Comparison of ENCODE assay signal across 22 cellular contexts in the genomic region with DNA sequence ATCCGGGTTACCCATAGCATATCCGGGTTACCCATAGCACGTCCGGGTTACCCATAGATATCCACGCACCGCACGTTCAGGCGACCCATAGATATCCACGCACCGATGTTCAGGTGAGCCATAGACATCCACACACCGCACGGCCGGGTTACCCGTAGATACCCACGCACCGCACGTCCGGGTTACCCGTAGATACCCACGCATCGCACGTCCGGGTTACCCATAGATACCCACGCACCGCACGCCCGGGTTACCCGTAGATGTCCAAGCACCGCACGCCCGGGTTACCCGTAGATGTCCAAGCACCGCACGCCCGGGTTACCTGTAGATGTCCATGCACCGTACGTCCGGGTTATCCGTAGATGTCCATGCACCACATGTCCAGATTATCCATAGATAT.
"Had no signal": no experiment of that assay in that cellular context is flagged by ENCODE, and none has a peak within 500 bp of the region (broad histone marks: within the 10 kb centered on the region; RNA-seq: fewer than 3 reads in every experiment).

No MANE protein-coding gene starts in this region.

- H3K27ac ChIP-seq: ovary, right atrium auricular region, sigmoid colon, spleen, thyroid gland, transverse colon, upper lobe of left lung had no signal

- H3K4me1 Mint-ChIP-seq: immature natural killer cell; naive thymus-derived CD4-positive, alpha-beta T cell; stimulated activated effector memory CD8-positive, alpha-beta T cell treated with anti-CD3 and anti-CD28 coated beads, Interleukin-12 subunit alpha, Interleukin-12 subunit beta, amount 100 ng/mL, for 72 hours; stimulated activated naive CD8-positive, alpha-beta T cell treated with anti-CD3 and anti-CD28 coated beads, Interleukin-15, amount 100 ng/mL, for 72 hours had no signal

- FAIRE-seq: islet of Langerhans, small intestine, urothelium cell line had no signal

- DNase-seq: head of caudate nucleus; immature natural killer cell; midbrain; mucosa of descending colon; naive thymus-derived CD4-positive, alpha-beta T cell; ovary; sigmoid colon; small intestine; spleen; stimulated activated CD4-positive, alpha-beta T cell treated with anti-CD3 and anti-CD28 coated beads, Interleukin-4, amount 100 ng/mL, for 24 hours; stimulated activated naive CD4-positive, alpha-beta T cell treated with Interleukin-2 at 50 U/mL for 16 hours; stimulated activated naive CD8-positive, alpha-beta T cell treated with anti-CD3 and anti-CD28 coated beads, Interleukin-15, amount 100 ng/mL, for 72 hours; thyroid gland; transverse colon had no signal

- H3K27me3 ChIP-seq: ovary, right atrium auricular region, sigmoid colon, spleen, thyroid gland, transverse colon, upper lobe of left lung had no signal

- H3K4me3 Mint-ChIP-seq: immature natural killer cell; naive thymus-derived CD4-positive, alpha-beta T cell; natural killer cell treated with Interleukin-12 subunit alpha and Interleukin-12 subunit beta and Interleukin-15 and Interleukin-18, amount 100 ng/mL, for 72 hours; stimulated activated effector memory CD8-positive, alpha-beta T cell treated with anti-CD3 and anti-CD28 coated beads, Interleukin-12 subunit alpha, Interleukin-12 subunit beta, amount 100 ng/mL, for 72 hours; stimulated activated naive CD8-positive, alpha-beta T cell treated with anti-CD3 and anti-CD28 coated beads, Interleukin-15, amount 100 ng/mL, for 72 hours had no signal

- ATAC-seq: mucosa of descending colon; naive thymus-derived CD4-positive, alpha-beta T cell; natural killer cell treated with Interleukin-12 subunit alpha and Interleukin-12 subunit beta and Interleukin-15 and Interleukin-18, amount 100 ng/mL, for 72 hours; stimulated activated effector memory CD8-positive, alpha-beta T cell treated with anti-CD3 and anti-CD28 coated beads, Interleukin-12 subunit alpha, Interleukin-12 subunit beta, amount 100 ng/mL, for 72 hours; stimulated activated naive CD8-positive, alpha-beta T cell treated with anti-CD3 and anti-CD28 coated beads, Interleukin-15, amount 100 ng/mL, for 72 hours had no signal

- H3K9me3 Mint-ChIP-seq: stimulated activated effector memory CD8-positive, alpha-beta T cell treated with anti-CD3 and anti-CD28 coated beads, Interleukin-12 subunit alpha, Interleukin-12 subunit beta, amount 100 ng/mL, for 72 hours; stimulated activated naive CD8-positive, alpha-beta T cell treated with anti-CD3 and anti-CD28 coated beads, Interleukin-15, amount 100 ng/mL, for 72 hours had no signal

- H3K4me1 ChIP-seq: right atrium auricular region, spleen, thyroid gland, transverse colon, upper lobe of left lung had no signal

- H3K4me3 ChIP-seq: lung, mucosa of descending colon, ovary, right atrium auricular region, sigmoid colon, spleen, thyroid gland, transverse colon, upper lobe of left lung had no signal

- H3K36me3 Mint-ChIP-seq: immature natural killer cell; naive thymus-derived CD4-positive, alpha-beta T cell; natural killer cell treated with Interleukin-12 subunit alpha and Interleukin-12 subunit beta and Interleukin-15 and Interleukin-18, amount 100 ng/mL, for 72 hours; stimulated activated effector memory CD8-positive, alpha-beta T cell treated with anti-CD3 and anti-CD28 coated beads, Interleukin-12 subunit alpha, Interleukin-12 subunit beta, amount 100 ng/mL, for 72 hours had no signal

- H3K36me3 ChIP-seq: ovary, right atrium auricular region, sigmoid colon, spleen, thyroid gland, transverse colon, upper lobe of left lung had no signal

- H3K9me3 ChIP-seq: mucosa of descending colon, ovary, right atrium auricular region, sigmoid colon, thyroid gland, transverse colon, upper lobe of left lung had no signal

- H3K27ac Mint-ChIP-seq: immature natural killer cell; naive thymus-derived CD4-positive, alpha-beta T cell; natural killer cell treated with Interleukin-12 subunit alpha and Interleukin-12 subunit beta and Interleukin-15 and Interleukin-18, amount 100 ng/mL, for 72 hours; progenitor cell of endocrine pancreas; stimulated activated effector memory CD8-positive, alpha-beta T cell treated with anti-CD3 and anti-CD28 coated beads, Interleukin-12 subunit alpha, Interleukin-12 subunit beta, amount 100 ng/mL, for 72 hours; stimulated activated naive CD8-positive, alpha-beta T cell treated with anti-CD3 and anti-CD28 coated beads, Interleukin-15, amount 100 ng/mL, for 72 hours had no signal

- H3K27me3 Mint-ChIP-seq: naive thymus-derived CD4-positive, alpha-beta T cell; natural killer cell treated with Interleukin-12 subunit alpha and Interleukin-12 subunit beta and Interleukin-15 and Interleukin-18, amount 100 ng/mL, for 72 hours; progenitor cell of endocrine pancreas; stimulated activated naive CD8-positive, alpha-beta T cell treated with anti-CD3 and anti-CD28 coated beads, Interleukin-15, amount 100 ng/mL, for 72 hours had no signal
